1 cellular context compared by ENCODE assay signal in the genomic region with DNA sequence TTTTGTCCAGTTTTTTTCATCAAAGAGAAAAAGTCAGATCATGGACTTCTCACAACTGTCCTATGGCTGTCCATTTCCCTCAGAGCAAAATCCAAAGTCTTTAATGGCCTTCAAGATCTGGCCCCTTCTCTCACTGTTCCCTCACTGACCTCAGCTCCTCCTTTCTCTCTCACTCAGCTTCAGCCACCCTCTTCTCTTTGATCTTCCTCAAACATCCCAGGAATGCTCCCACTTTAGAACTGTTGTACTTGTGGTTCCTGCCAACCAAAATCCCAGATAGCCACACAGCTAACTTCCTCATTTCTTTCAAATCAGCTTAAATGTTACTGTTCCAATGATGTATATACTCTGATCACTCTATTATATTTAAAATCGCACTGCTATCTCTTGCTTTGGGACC.
TF ChIP-seq lines count a peak whose summit lies in the region.

No MANE protein-coding gene starts in this region.

TF ChIP-seq in GM23338, 12 proteins besides CTCF, POLR2A, EP300 and RAD21 (continued from another document):
- TF ChIP-seq, protein P1, sequence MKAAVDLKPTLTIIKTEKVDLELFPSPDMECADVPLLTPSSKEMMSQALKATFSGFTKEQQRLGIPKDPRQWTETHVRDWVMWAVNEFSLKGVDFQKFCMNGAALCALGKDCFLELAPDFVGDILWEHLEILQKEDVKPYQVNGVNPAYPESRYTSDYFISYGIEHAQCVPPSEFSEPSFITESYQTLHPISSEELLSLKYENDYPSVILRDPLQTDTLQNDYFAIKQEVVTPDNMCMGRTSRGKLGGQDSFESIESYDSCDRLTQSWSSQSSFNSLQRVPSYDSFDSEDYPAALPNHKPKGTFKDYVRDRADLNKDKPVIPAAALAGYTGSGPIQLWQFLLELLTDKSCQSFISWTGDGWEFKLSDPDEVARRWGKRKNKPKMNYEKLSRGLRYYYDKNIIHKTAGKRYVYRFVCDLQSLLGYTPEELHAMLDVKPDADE (IDR thresholded peaks at IDR 0.05) = no peak
- TF ChIP-seq, protein P2, sequence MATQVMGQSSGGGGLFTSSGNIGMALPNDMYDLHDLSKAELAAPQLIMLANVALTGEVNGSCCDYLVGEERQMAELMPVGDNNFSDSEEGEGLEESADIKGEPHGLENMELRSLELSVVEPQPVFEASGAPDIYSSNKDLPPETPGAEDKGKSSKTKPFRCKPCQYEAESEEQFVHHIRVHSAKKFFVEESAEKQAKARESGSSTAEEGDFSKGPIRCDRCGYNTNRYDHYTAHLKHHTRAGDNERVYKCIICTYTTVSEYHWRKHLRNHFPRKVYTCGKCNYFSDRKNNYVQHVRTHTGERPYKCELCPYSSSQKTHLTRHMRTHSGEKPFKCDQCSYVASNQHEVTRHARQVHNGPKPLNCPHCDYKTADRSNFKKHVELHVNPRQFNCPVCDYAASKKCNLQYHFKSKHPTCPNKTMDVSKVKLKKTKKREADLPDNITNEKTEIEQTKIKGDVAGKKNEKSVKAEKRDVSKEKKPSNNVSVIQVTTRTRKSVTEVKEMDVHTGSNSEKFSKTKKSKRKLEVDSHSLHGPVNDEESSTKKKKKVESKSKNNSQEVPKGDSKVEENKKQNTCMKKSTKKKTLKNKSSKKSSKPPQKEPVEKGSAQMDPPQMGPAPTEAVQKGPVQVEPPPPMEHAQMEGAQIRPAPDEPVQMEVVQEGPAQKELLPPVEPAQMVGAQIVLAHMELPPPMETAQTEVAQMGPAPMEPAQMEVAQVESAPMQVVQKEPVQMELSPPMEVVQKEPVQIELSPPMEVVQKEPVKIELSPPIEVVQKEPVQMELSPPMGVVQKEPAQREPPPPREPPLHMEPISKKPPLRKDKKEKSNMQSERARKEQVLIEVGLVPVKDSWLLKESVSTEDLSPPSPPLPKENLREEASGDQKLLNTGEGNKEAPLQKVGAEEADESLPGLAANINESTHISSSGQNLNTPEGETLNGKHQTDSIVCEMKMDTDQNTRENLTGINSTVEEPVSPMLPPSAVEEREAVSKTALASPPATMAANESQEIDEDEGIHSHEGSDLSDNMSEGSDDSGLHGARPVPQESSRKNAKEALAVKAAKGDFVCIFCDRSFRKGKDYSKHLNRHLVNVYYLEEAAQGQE (IDR thresholded peaks at IDR 0.05; ENCODE audit: unreplicated experiment) = no peak
- no peak for TF ChIP-seq ZNF331 (CRISPR knock-in tag; IDR thresholded peaks at IDR 0.05; ENCODE audit: low read depth)
TF ChIP-seq in GM23338: peak in this region for 0.
